Comparison of ENCODE assay signal across 30 cellular contexts in the genomic region with DNA sequence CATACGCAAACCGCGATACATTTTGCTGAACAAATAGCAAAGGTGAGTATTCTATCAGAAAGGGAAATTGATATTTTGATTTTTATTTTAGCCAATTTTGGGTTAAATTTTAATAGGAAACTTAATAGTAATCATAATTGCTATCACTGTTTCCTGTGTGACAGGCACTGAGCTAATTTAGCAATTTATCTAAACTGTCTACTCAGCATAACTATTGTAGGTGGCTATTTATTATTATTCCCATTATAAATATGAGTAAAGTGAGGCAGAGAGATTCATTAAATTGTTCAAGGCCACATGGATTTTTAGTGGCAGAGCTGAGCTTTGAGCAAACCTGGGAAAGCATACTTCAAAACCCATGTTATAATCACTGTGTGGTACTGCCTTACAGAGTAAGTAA.
"Had no signal": no experiment of that assay in that cellular context is flagged by ENCODE, and none has a peak within 500 bp of the region (broad histone marks: within the 10 kb centered on the region; RNA-seq: fewer than 3 reads in every experiment).

No MANE protein-coding gene starts in this region.

- H3K9ac ChIP-seq: neural progenitor cell, parathyroid adenoma had no signal

- ATAC-seq: naive thymus-derived CD8-positive, alpha-beta T cell; natural killer cell treated with Interleukin-12 subunit alpha and Interleukin-12 subunit beta and Interleukin-15 and Interleukin-18, amount 100 ng/mL, for 72 hours; psoas muscle; right cardiac atrium; sciatic nerve; stimulated activated naive B cell treated with anti-CD40 and anti-IgM and Interleukin-4, amounts not matched to agents 10 μg/mL and 1 μg/mL and 100 μg/mL, for 72 hours had no signal

- H3K9me3 ChIP-seq: ovary, psoas muscle, spleen, stomach, thoracic aorta, thyroid gland, tibial nerve, upper lobe of left lung, vagina had no signal

- H3K36me3 ChIP-seq: ovary had no signal

- H3K4me1 Mint-ChIP-seq: neural progenitor cell; stimulated activated naive B cell treated with anti-CD40 and anti-IgM and Interleukin-4, amounts not matched to agents 10 μg/mL and 1 μg/mL and 100 μg/mL, for 72 hours had no signal

- H2AFZ ChIP-seq: neural progenitor cell, parathyroid adenoma had no signal

- H3K27ac Mint-ChIP-seq: naive thymus-derived CD8-positive, alpha-beta T cell; natural killer cell treated with Interleukin-12 subunit alpha and Interleukin-12 subunit beta and Interleukin-15 and Interleukin-18, amount 100 ng/mL, for 72 hours; neural progenitor cell; progenitor cell of endocrine pancreas; stimulated activated naive B cell treated with anti-CD40 and anti-IgM and Interleukin-4, amounts not matched to agents 10 μg/mL and 1 μg/mL and 100 μg/mL, for 72 hours had no signal

- DNase-seq: naive thymus-derived CD8-positive, alpha-beta T cell; occipital lobe; ovary; posterior cingulate gyrus; psoas muscle; right cardiac atrium; spleen; stimulated activated CD4-positive, alpha-beta T cell treated with anti-CD3 and anti-CD28 coated beads, Interleukin-12 subunit alpha, Interleukin-12 subunit beta, amount 100 ng/mL, for 4 hours; stimulated activated CD4-positive, alpha-beta T cell treated with anti-CD3 and anti-CD28 coated beads, Interleukin-1b, Interleukin-23, amount 100 ng/mL, for 48 hours; stimulated activated CD4-positive, alpha-beta T cell treated with anti-CD3 and anti-CD28 coated beads, Interleukin-4, amount 100 ng/mL, for 1 hour; stimulated activated CD4-positive, alpha-beta T cell treated with anti-CD3 and anti-CD28 coated beads, Interleukin-4, amount 100 ng/mL, for 4 hours; stimulated activated CD8-positive, alpha-beta memory T cell treated with anti-CD3 and anti-CD28 coated beads, Interleukin-4, amount 100 ng/mL, for 48 hours; stimulated activated naive B cell treated with anti-CD40 and anti-IgM and Interleukin-4, amounts not matched to agents 10 μg/mL and 1 μg/mL and 100 μg/mL, for 72 hours; stimulated activated naive CD4-positive, alpha-beta T cell treated with Interleukin-2 at 50 U/mL for 16 hours; stomach; thyroid gland; trophoblast cell; upper lobe of left lung had no signal

- H3K4me2 ChIP-seq: neural progenitor cell, smooth muscle cell had no signal

- FAIRE-seq: urothelium cell line had no signal

- H3K9me3 Mint-ChIP-seq: naive thymus-derived CD8-positive, alpha-beta T cell; natural killer cell treated with Interleukin-12 subunit alpha and Interleukin-12 subunit beta and Interleukin-15 and Interleukin-18, amount 100 ng/mL, for 72 hours; neural progenitor cell; stimulated activated naive B cell treated with anti-CD40 and anti-IgM and Interleukin-4, amounts not matched to agents 10 μg/mL and 1 μg/mL and 100 μg/mL, for 72 hours; stimulated activated naive CD8-positive, alpha-beta T cell treated with anti-CD3 and anti-CD28 coated beads, Interleukin-15, Interleukin-2, amounts not matched to agents 100 ng/mL and 50 ng/mL, for 24 hours had no signal

- H3K4me1 ChIP-seq: neural progenitor cell, parathyroid adenoma, psoas muscle, stomach, thyroid gland, tibial nerve, upper lobe of left lung, vagina had no signal

- H3K27me3 Mint-ChIP-seq: naive thymus-derived CD8-positive, alpha-beta T cell; natural killer cell treated with Interleukin-12 subunit alpha and Interleukin-12 subunit beta and Interleukin-15 and Interleukin-18, amount 100 ng/mL, for 72 hours; progenitor cell of endocrine pancreas; stimulated activated naive B cell treated with anti-CD40 and anti-IgM and Interleukin-4, amounts not matched to agents 10 μg/mL and 1 μg/mL and 100 μg/mL, for 72 hours; stimulated activated naive CD8-positive, alpha-beta T cell treated with anti-CD3 and anti-CD28 coated beads, Interleukin-15, Interleukin-2, amounts not matched to agents 100 ng/mL and 50 ng/mL, for 24 hours had no signal

- H3K4me3 Mint-ChIP-seq: naive thymus-derived CD8-positive, alpha-beta T cell; natural killer cell treated with Interleukin-12 subunit alpha and Interleukin-12 subunit beta and Interleukin-15 and Interleukin-18, amount 100 ng/mL, for 72 hours; neural progenitor cell; stimulated activated naive B cell treated with anti-CD40 and anti-IgM and Interleukin-4, amounts not matched to agents 10 μg/mL and 1 μg/mL and 100 μg/mL, for 72 hours; stimulated activated naive CD8-positive, alpha-beta T cell treated with anti-CD3 and anti-CD28 coated beads, Interleukin-15, Interleukin-2, amounts not matched to agents 100 ng/mL and 50 ng/mL, for 24 hours had no signal

- H3K27ac ChIP-seq: neural progenitor cell, ovary, parathyroid adenoma, psoas muscle, skin epidermis, spleen, stomach, thoracic aorta, thyroid gland, tibial nerve, upper lobe of left lung, vagina had no signal

- H3K27me3 ChIP-seq: neural progenitor cell, ovary, spleen, stomach, thyroid gland, tibial nerve, upper lobe of left lung, vagina had no signal

- H3K79me2 ChIP-seq: parathyroid adenoma had no signal

- H3K4me3 ChIP-seq: neural progenitor cell, ovary, psoas muscle, skin epidermis, smooth muscle cell, spleen, stomach, thoracic aorta, thyroid gland, tibial nerve, upper lobe of left lung, vagina had no signal
